Comparison of ENCODE assay signal across 1 cellular context in the genomic region with DNA sequence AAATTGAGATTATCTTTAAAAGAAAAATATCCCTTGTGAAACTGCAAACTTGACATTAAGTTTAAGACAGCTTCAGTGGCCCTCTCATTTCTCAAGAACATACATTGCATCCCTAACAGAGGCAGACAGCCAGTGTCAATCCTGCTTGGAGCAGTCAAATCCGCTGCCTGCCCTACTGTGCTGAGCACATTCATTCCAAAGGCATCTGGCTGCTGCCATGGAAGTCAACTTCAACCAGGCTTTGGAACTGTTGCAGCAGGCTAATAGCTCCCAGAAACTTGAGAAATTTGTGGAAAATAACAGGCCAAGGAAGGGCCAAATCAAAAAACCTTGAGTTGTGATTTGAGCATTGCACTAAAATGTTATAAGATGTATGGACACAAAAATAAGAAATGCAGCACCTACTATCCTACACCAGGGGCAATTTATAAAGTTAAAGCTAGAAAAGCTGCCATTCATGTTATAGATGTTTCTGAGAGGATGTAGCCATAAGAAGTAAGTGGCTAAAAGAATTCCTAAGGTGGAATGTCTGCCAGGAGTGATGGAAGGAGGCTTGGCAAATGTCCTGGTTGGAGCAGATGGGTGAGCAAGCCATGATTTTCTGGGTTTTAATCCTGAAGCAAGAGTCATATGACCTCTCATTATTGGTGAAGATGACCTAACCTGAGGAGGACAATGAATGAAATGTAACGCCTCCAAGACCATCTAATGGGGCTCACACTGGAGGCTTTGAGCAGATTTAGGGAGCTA.
TF ChIP-seq lines count a peak whose summit lies in the region.

No MANE protein-coding gene starts in this region.

TF ChIP-seq in IMR-90, 13 proteins besides CTCF, POLR2A, EP300 and RAD21:
- TF ChIP-seq MAFK (IDR thresholded peaks at IDR 0.05; ENCODE audit: low read depth, low read length): no peak
- no peak for TF ChIP-seq RCOR1 (IDR thresholded peaks at IDR 0.05; ENCODE audit: insufficient replicate concordance, low read length)
- TF ChIP-seq BHLHE40 (IDR thresholded peaks at IDR 0.05; ENCODE audit: low read depth, low read length): no peak
- TF ChIP-seq USF2 (IDR thresholded peaks at IDR 0.05; ENCODE audit: low read depth, low read length): no peak
- TF ChIP-seq RFX5 (IDR thresholded peaks at IDR 0.05; ENCODE audit: low read depth, low read length): no peak
- no peak for TF ChIP-seq CEBPB (IDR thresholded peaks at IDR 0.05; ENCODE audit: low read depth, low read length)
- TF ChIP-seq SMC3 (IDR thresholded peaks at IDR 0.05; ENCODE audit: low read depth, low read length): no peak
- TF ChIP-seq MXI1 (IDR thresholded peaks at IDR 0.05; ENCODE audit: borderline replicate concordance, low read depth, low read length): no peak
- TF ChIP-seq FOS (IDR thresholded peaks at IDR 0.05; ENCODE audit: low read depth, low read length): no peak
- no peak for TF ChIP-seq ELK1 (IDR thresholded peaks at IDR 0.05; ENCODE audit: borderline replicate concordance, low read depth, low read length)
